ENCODE assay signal across 9 cellular contexts in the genomic region with DNA sequence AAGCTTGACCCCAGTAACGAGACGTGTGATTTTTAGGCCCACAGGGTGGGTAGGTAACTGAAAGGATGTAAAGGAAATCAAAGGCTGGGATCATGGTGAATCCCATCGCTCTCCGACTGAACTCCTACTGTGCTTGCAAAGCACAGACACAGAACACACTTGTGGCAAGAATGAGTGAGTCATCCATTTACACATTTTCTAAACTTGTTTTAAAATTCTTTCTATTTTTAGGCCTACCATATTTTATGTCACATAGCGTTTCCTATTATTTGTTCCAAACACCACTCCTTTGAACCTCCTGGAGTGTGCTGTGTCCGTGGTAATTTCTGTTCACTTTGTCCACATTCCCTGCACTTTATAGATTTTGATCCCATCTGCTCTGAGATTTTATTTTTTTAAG. TPM values are rescaled to one million over a fixed set of nuclear protein-coding genes. Genes with fewer than 3 reads are reported as not detected.
DNase-seq lines count a peak whose midpoint lies in the region; FAIRE-seq and TF ChIP-seq lines count a peak whose summit lies in the region.
"Not testable (repeated sequence)": the region's sequence is repeated elsewhere in the genome, so short reads cannot be mapped to it uniquely, and the experiment has no call there.
"Had no signal": no experiment of that assay in that cellular context is flagged by ENCODE, and none has a peak within 500 bp of the region (broad histone marks: within the 10 kb centered on the region; RNA-seq: fewer than 3 reads in every experiment).

No MANE protein-coding gene starts in this region.

- H3K27ac ChIP-seq in PC-9 (peak overlapping the region; percentile 99), osteoblast (ENCODE audit: low read depth, low read length) (peak overlapping the region; percentile 92), thyroid gland (peak overlapping the region; percentile 93 to 99 (median 95))

- CTCF ChIA-PET in PC-9 (lab: Charles Lee): not testable (repeated sequence)

- in situ Hi-C loops in Caki2 (cut with HindIII; ENCODE audit: low pct_unique_long_range_greater_than_20kb, low sequenced_read_pairs): not testable (repeated sequence)

- FAIRE-seq in endometrium (lab: Jason Lieb, UNC): peak; percentile 69

- not testable (repeated sequence) for H3K36me3 ChIP-seq in PC-9 (ENCODE audit: low read depth); osteoblast (ENCODE audit: insufficient read depth, low read length); thyroid gland

- not testable (repeated sequence) for H3K79me2 ChIP-seq in PC-9 (ENCODE audit: low read depth); osteoblast (ENCODE audit: insufficient read depth, low read length)

- H3K9me2 ChIP-seq in PC-9 (ENCODE audit: insufficient read depth): not testable (repeated sequence)

- BruUV-seq in PC-9 (replicated peaks; lab: Mats Ljungman, UMichigan): not testable (repeated sequence)

- H3F3A ChIP-seq in PC-9 (ENCODE audit: insufficient read depth, low read depth): peaks cover 52% of the 10 kb centered on the region

- POLR2A ChIA-PET in PC-9 (lab: Charles Lee; ENCODE audit: unreplicated experiment): not testable (repeated sequence)

- peak; percentile 50 for DNase-seq in Caki2 (ENCODE audit: low read depth)
- DNase-seq in HS-27A (ENCODE audit: low read depth): peak; percentile 60
- peak; percentile 14 to 53 for DNase-seq in PC-9
- DNase-seq in amniotic epithelial cell (ENCODE audit: low read depth): peak; percentile 58
- peak; percentile 46 for DNase-seq in iris pigment epithelial cell (ENCODE audit: low read depth)
- not testable (repeated sequence) for DNase-seq in osteoblast (ENCODE audit: insufficient read length, low spot score, missing footprints); thyroid gland

- not testable (repeated sequence) for H3K4me3 ChIP-seq in PC-9; osteoblast (ENCODE audit: insufficient read depth, low read length); thyroid gland (replicated peaks in 1 of 3)

- WGBS in thyroid gland, 2 donors: 77 to 91% methylated on average over 6 of the region's 6 CpGs

- not testable (repeated sequence) for H4K20me1 ChIP-seq in PC-9 (ENCODE audit: insufficient read depth); osteoblast (ENCODE audit: insufficient read depth, low read length)

- intact Hi-C loops in PC-9 (cut with micrococcal nuclease; ENCODE audit: unreplicated experiment): loop anchor here (1.0 to 5.0 kb wide), 2 partner anchors 206 to 643 kb away; no protein-coding TSS in a partner anchor
- intact Hi-C loops in thyroid gland (cut with DNase I): not testable (repeated sequence)

- not testable (repeated sequence) for H3K27me3 ChIP-seq in PC-9 (ENCODE audit: insufficient read depth, low read depth); osteoblast (ENCODE audit: insufficient read depth, low read length); thyroid gland

- not testable (repeated sequence) for TF ChIP-seq CTCF in PC-9 (conservative IDR thresholded peaks at IDR 0.05); osteoblast (IDR thresholded peaks at IDR 0.05; ENCODE audit: extremely low read depth, low read depth, low read length); thyroid gland (IDR thresholded peaks at IDR 0.05)

- H3K9me3 ChIP-seq in PC-9 (ENCODE audit: insufficient read depth, low read depth); osteoblast (ENCODE audit: low read depth, low read length); thyroid gland: not testable (repeated sequence)

- not testable (repeated sequence) for H2AFZ ChIP-seq in PC-9; osteoblast (ENCODE audit: low read length)

- peaks cover 84% of the 10 kb centered on the region for H3K4me1 ChIP-seq in PC-9 (replicated peaks; ENCODE audit: insufficient read depth)
- H3K4me1 ChIP-seq in osteoblast (ENCODE audit: insufficient read depth, low read length): peaks cover 40% of the 10 kb centered on the region
- H3K4me1 ChIP-seq in thyroid gland: peaks cover 77 to 83% of the 10 kb centered on the region in 2 donors

- H3K4me2 ChIP-seq in PC-9 (peak overlapping the region; percentile 63), osteoblast (ENCODE audit: insufficient read depth, low read length) (peak overlapping the region; percentile 58)

- not testable (repeated sequence) for TF ChIP-seq POLR2A in thyroid gland (IDR thresholded peaks at IDR 0.05)

RNA-seq across cellular contexts. Expression of gene PAX8, which starts 6.3 kb away (rescaled TPM):
- 50.7 and 89.7 TPM in 2 replicates for total RNA-seq in Caki2 (2014; rRNA removed; shearing (Covaris generic); ENCODE audit: low replicate concordance)
- 5.8 and 6.4 TPM in 2 replicates for total RNA-seq in PC-9 (2021)
- total RNA-seq in osteoblast: 1.8 and 2.9 TPM in 2 replicates
- 1,000 to 10,000 TPM; 1,318 to 2,156 (median 1,767) TPM for total RNA-seq in thyroid gland
- total RNA-seq: cardiac muscle cell had no signal

Comparison
In these comparisons a context has a peak if more than half of its experiments do, and no peak if none do; other contexts are left out.
1. RNA of gene PAX8, which starts 6.3 kb away (total RNA-seq): 1,318 to 2,156 TPM in thyroid gland; 50.7 to 89.7 TPM in Caki2, 5.8 to 6.4 TPM in PC-9 and 1.8 to 2.9 TPM in osteoblast; every median in the first group is over 10 times any median in the second.
2. Peak in every context shown above with its lines, with median percentiles within 50 percentile points of each other: H3K27ac ChIP-seq.